1 cellular context compared by ENCODE assay signal in the genomic region with DNA sequence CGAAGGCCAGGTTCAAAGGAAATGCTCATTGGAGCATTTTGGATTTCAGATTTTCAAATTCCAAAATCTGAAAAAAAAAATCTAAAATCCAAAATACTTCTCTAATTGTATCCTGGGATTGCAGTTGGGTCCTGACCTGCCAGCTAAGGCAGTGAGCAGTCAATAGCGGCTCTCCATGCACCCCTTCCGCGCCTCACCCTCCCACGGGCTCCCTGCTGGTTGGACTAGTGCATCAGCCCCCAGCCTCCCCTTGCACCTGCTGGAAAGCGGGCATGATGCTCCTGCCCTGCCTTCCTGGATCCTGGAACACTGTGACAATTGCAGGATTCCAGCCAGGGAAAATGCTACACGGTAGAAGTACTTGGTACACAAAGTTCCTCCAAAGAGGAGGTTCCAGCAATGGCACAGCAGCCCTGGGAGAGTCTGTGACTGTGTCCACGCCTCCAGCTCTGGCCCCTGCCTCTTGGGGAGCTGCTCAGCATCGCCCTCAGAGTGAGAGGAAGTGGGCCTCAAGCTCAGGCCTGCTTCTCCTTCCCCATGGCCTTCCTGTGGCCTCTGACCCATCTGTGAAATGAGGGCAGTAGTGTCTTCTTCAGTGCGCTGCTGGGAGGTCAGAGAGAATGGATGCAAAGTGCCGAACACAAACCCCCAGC.
TF ChIP-seq lines count a peak whose summit lies in the region.

No MANE protein-coding gene starts in this region.

TF ChIP-seq in GM12878, 131 proteins besides CTCF, POLR2A, EP300 and RAD21:
- TF ChIP-seq TBL1XR1 (IDR thresholded peaks at IDR 0.05; ENCODE audit: low read depth, low read length) = no peak
- peak; percentile 19; the same call in 1 of the 2 replicates for TF ChIP-seq SPI1 (IDR thresholded peaks at IDR 0.05; ENCODE audit: borderline replicate concordance, insufficient read depth, low read depth, low read length)
